14 cellular contexts compared by ENCODE assay signal in the genomic region with DNA sequence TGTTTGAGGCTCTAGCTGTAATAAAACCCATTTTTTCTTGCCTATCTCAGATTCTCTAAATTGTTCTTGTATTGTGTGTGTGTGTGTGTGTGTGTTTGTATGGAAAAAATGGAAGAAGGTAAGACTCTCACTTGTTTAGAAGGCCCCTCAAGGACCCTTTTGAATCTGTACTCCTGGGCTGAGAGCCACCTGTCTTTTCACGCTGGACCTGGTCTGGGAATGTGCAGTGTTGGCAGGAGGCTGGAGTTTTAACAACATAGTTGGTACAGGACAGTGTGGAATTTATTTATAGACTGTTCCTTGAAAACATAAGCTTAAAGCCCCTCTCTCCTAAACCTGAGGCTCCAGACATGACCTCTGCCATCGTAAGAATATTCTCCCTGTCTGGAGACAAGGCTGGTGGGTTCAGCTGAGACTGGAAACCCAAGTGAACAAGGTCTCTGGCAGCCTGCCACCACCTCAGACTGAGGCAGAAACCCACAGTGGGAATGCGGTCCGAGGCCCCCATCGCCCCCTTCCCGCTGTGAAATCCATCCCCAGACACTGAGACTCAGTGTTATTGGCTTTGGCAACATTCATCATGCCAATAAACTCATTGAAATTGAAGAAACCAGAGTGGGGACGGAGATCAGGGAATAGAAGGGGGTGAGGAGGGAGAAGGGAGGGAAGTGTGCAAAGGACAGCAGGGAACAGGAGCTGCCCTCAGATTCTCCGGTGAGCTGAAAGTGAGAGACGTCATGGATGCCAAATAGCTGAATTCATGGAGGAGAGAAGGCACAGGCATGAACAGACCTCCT. TPM values are rescaled to one million over a fixed set of nuclear protein-coding genes. Genes with fewer than 3 reads are reported as not detected.
"Had no signal": no experiment of that assay in that cellular context is flagged by ENCODE, and none has a peak within 500 bp of the region (broad histone marks: within the 10 kb centered on the region; RNA-seq: fewer than 3 reads in every experiment).

No MANE protein-coding gene starts in this region.

- H3K36me3 ChIP-seq: gastroesophageal sphincter, transverse colon had no signal

- H3K4me1 Mint-ChIP-seq: activated B cell treated with CpG ODN at 0.5 μM for 24 hours; activated CD4-positive, alpha-beta T cell treated with anti-CD3 and anti-CD28 coated beads, Interleukin-2, amount 10 ng/mL, durations not matched to agents 24 days and 14 days; activated naive CD8-positive, alpha-beta T cell treated with anti-CD3 and anti-CD28 coated beads for 36 hours; naive thymus-derived CD4-positive, alpha-beta T cell; stimulated activated naive B cell treated with anti-CD40 and anti-IgM and Interleukin-4, amounts not matched to agents 10 μg/mL and 1 μg/mL and 100 μg/mL, for 72 hours had no signal

- H3K4me1 ChIP-seq: gastroesophageal sphincter, transverse colon had no signal

- H3K9me3 ChIP-seq: gastroesophageal sphincter, transverse colon had no signal

- H3K4me3 ChIP-seq: gastroesophageal sphincter, transverse colon had no signal

- DNase-seq: activated B cell treated with CpG ODN at 0.5 μM for 24 hours; activated CD4-positive, alpha-beta T cell treated with anti-CD3 and anti-CD28 coated beads, Interleukin-2, amount 10 ng/mL, durations not matched to agents 24 days and 14 days; activated CD8-positive, alpha-beta memory T cell treated with anti-CD3 and anti-CD28 coated beads, Interleukin-2, amount 50 U/mL, for 48 hours; activated gamma-delta T cell treated with Interleukin-2 at 50 U/mL for 16 hours; activated naive CD8-positive, alpha-beta T cell treated with anti-CD3 and anti-CD28 coated beads for 36 hours; amygdala; left colon; naive thymus-derived CD4-positive, alpha-beta T cell; stimulated activated CD4-positive, alpha-beta T cell treated with anti-CD3 and anti-CD28 coated beads, Interleukin-15, amount 100 ng/mL, for 24 hours; stimulated activated CD4-positive, alpha-beta T cell treated with anti-CD3 and anti-CD28 coated beads, Interleukin-4, amount 100 ng/mL, for 1 hour; stimulated activated naive B cell treated with anti-CD40 and anti-IgM and Interleukin-4, amounts not matched to agents 10 μg/mL and 1 μg/mL and 100 μg/mL, for 72 hours; T-helper 2 cell; transverse colon had no signal

- H3K4me3 Mint-ChIP-seq: activated B cell treated with CpG ODN at 0.5 μM for 24 hours; activated CD4-positive, alpha-beta T cell treated with anti-CD3 and anti-CD28 coated beads, Interleukin-2, amount 10 ng/mL, durations not matched to agents 24 days and 14 days; activated naive CD8-positive, alpha-beta T cell treated with anti-CD3 and anti-CD28 coated beads for 36 hours; naive thymus-derived CD4-positive, alpha-beta T cell; stimulated activated naive B cell treated with anti-CD40 and anti-IgM and Interleukin-4, amounts not matched to agents 10 μg/mL and 1 μg/mL and 100 μg/mL, for 72 hours had no signal

- H3K9me3 Mint-ChIP-seq: activated B cell treated with CpG ODN at 0.5 μM for 24 hours; activated CD4-positive, alpha-beta T cell treated with anti-CD3 and anti-CD28 coated beads, Interleukin-2, amount 10 ng/mL, durations not matched to agents 24 days and 14 days; activated naive CD8-positive, alpha-beta T cell treated with anti-CD3 and anti-CD28 coated beads for 36 hours; stimulated activated naive B cell treated with anti-CD40 and anti-IgM and Interleukin-4, amounts not matched to agents 10 μg/mL and 1 μg/mL and 100 μg/mL, for 72 hours had no signal

- H3K27ac ChIP-seq: gastroesophageal sphincter, transverse colon had no signal

- H3K27ac Mint-ChIP-seq: activated B cell treated with CpG ODN at 0.5 μM for 24 hours; activated CD4-positive, alpha-beta T cell treated with anti-CD3 and anti-CD28 coated beads, Interleukin-2, amount 10 ng/mL, durations not matched to agents 24 days and 14 days; activated naive CD8-positive, alpha-beta T cell treated with anti-CD3 and anti-CD28 coated beads for 36 hours; naive thymus-derived CD4-positive, alpha-beta T cell; stimulated activated naive B cell treated with anti-CD40 and anti-IgM and Interleukin-4, amounts not matched to agents 10 μg/mL and 1 μg/mL and 100 μg/mL, for 72 hours had no signal

- ATAC-seq: gastroesophageal sphincter; left colon; naive thymus-derived CD4-positive, alpha-beta T cell; stimulated activated naive B cell treated with anti-CD40 and anti-IgM and Interleukin-4, amounts not matched to agents 10 μg/mL and 1 μg/mL and 100 μg/mL, for 72 hours had no signal

- H3K36me3 Mint-ChIP-seq: activated naive CD8-positive, alpha-beta T cell treated with anti-CD3 and anti-CD28 coated beads for 36 hours; stimulated activated naive B cell treated with anti-CD40 and anti-IgM and Interleukin-4, amounts not matched to agents 10 μg/mL and 1 μg/mL and 100 μg/mL, for 72 hours had no signal

RNA-seq across cellular contexts. Expression of gene PLXNA2, which starts 24.6 kb away (rescaled TPM):
- total RNA-seq: activated CD4-positive, alpha-beta T cell treated with anti-CD3 and anti-CD28 coated beads, Interleukin-2, amount 10 ng/mL, durations not matched to agents 24 days and 14 days had no signal
- polyA plus RNA-seq: naive thymus-derived CD4-positive, alpha-beta T cell had no signal
